Comparison of ENCODE assay signal across 16 cellular contexts in the genomic region with DNA sequence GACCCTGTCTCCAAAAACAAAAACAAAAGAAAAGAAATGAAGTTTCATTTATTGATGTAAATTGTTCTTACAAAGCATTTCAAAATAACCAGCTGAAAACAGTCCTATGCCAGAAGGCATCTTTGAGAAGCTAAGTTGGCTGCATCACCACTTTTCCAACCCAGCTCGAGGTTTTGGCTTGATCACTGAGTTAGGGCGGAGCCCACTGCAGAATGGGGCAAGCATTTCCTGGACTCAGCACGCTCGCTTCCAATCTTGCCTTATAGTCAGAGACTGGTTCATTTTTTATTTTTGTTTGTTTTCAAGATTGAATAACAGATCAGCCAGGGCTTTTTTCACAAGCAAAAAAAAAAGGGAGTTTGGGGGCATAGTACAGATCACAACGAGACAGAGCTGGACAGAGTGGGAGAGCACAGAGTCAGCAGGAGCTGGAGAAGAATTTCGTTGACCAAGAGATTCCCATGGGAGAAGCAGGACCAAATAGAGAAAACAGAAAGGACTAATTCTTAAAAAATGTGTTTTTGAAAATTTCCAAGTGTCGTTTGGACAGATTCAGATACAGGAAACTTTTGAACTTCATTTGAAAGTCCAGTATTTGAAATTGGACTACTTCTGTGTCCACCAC. TPM values are rescaled to one million over a fixed set of nuclear protein-coding genes. Genes with fewer than 3 reads are reported as not detected.
DNase-seq lines count a peak whose midpoint lies in the region; ATAC-seq and TF ChIP-seq lines count a peak whose summit lies in the region.
"Had no signal": no experiment of that assay in that cellular context is flagged by ENCODE, and none has a peak within 500 bp of the region (broad histone marks: within the 10 kb centered on the region; RNA-seq: fewer than 3 reads in every experiment).

No MANE protein-coding gene starts in this region.

- TF ChIP-seq POLR2A in esophagus muscularis mucosa (IDR thresholded peaks at IDR 0.05; ENCODE audit: low read depth) = no peak
- no peak for TF ChIP-seq POLR2A in lower leg skin (IDR thresholded peaks at IDR 0.05)

- no peak for TF ChIP-seq EP300 in esophagus muscularis mucosa (IDR thresholded peaks at IDR 0.05)

- 50% methylated on average over 7 of the region's 7 CpGs for WGBS in esophagus muscularis mucosa
- 8 to 10% methylated on average over 7 of the region's 7 CpGs for WGBS in lower leg skin, 2 donors

- H3K4me3 Mint-ChIP-seq in activated CD8-positive, alpha-beta memory T cell treated with anti-CD3 and anti-CD28 coated beads, Interleukin-2, amount 10 ng/mL, durations not matched to agents 7 days and 5 days = no peak overlapping the region
- H3K4me3 Mint-ChIP-seq: immature natural killer cell; naive thymus-derived CD4-positive, alpha-beta T cell had no signal

- no peaks in the 10 kb centered on the region for H3K27me3 ChIP-seq in esophagus muscularis mucosa
- H3K27me3 ChIP-seq in stomach smooth muscle (ENCODE audit: control insufficient read depth in 1 of 2, insufficient read depth in 2 of 2, low read length in 2 of 2) = no peaks in the 10 kb centered on the region
- H3K27me3 ChIP-seq: cardiac muscle cell had no signal

- H3K27ac Mint-ChIP-seq in activated CD8-positive, alpha-beta memory T cell treated with anti-CD3 and anti-CD28 coated beads, Interleukin-2, amount 10 ng/mL, durations not matched to agents 7 days and 5 days = no peak overlapping the region
- H3K27ac Mint-ChIP-seq: immature natural killer cell had no signal

- H3K27ac ChIP-seq in esophagus muscularis mucosa (replicated peaks in 1 of 4) = peak overlapping the region; percentile 50 to 64 (median 60)
- H3K27ac ChIP-seq in stomach smooth muscle (ENCODE audit: low read length) = peak overlapping the region; percentile 46
- H3K27ac ChIP-seq: C4-2B, cardiac muscle cell, epithelial cell of prostate had no signal

- ATAC-seq in activated CD8-positive, alpha-beta memory T cell treated with anti-CD3 and anti-CD28 coated beads, Interleukin-2, amount 10 ng/mL, durations not matched to agents 7 days and 5 days = no peak
- no peak for ATAC-seq in HG03342 (IDR thresholded peaks at IDR 0.05; ENCODE audit: unreplicated experiment)
- ATAC-seq: naive thymus-derived CD4-positive, alpha-beta T cell had no signal

- peaks cover 31% of the 10 kb centered on the region for H3K27me3 Mint-ChIP-seq in activated CD8-positive, alpha-beta memory T cell treated with anti-CD3 and anti-CD28 coated beads, Interleukin-2, amount 10 ng/mL, durations not matched to agents 7 days and 5 days

- CTCF ChIA-PET in activated CD8-positive, alpha-beta memory T cell treated with anti-CD3 and anti-CD28 coated beads, Interleukin-2, amount 10 ng/mL, durations not matched to agents 7 days and 5 days (lab: Charles Lee) = interaction anchor here (2.0 kb wide), 1 partner anchor 13 kb away, joined by 4 read pairs; no protein-coding TSS in a partner anchor

- H3K4me1 ChIP-seq in esophagus muscularis mucosa = peaks cover 7 to 49% (median 41%) of the 10 kb centered on the region in 4 donors
- H3K4me1 ChIP-seq in stomach smooth muscle (ENCODE audit: control insufficient read depth, insufficient read depth, low read length) = peaks cover 23% of the 10 kb centered on the region

- DNase-seq in EH (ENCODE audit: low read depth) = peak; percentile 68
- no peak for DNase-seq in esophagus muscularis mucosa (ENCODE audit: extremely low spot score)
- DNase-seq in lower leg skin (ENCODE audit: low spot score in 2 of 2) = peak; percentile 71 to 93
- DNase-seq in stimulated activated CD4-positive, alpha-beta T cell treated with anti-CD3 and anti-CD28 coated beads, Interleukin-2, amount 100 ng/mL, for 24 hours = no peak
- no peak for DNase-seq in superior temporal gyrus (ENCODE audit: extremely low spot score)
- DNase-seq in activated CD8-positive, alpha-beta memory T cell treated with anti-CD3 and anti-CD28 coated beads, Interleukin-2, amount 10 ng/mL, durations not matched to agents 7 days and 5 days = no peak
- DNase-seq: activated CD4-positive, alpha-beta T cell treated with anti-CD3 and anti-CD28 coated beads, Interleukin-2, amount 50 U/mL, for 1 hour; activated gamma-delta T cell; immature natural killer cell; naive thymus-derived CD4-positive, alpha-beta T cell; spleen had no signal

- H3K9ac ChIP-seq in stomach smooth muscle (ENCODE audit: low read length in 2 of 2) = no peak overlapping the region

- intact Hi-C loops in esophagus muscularis mucosa (cut with DNase I) (no loop called here), lower leg skin (cut with DNase I; ENCODE audit: low total_unique reads) (no loop called here)

- H3K9me3 Mint-ChIP-seq in activated CD8-positive, alpha-beta memory T cell treated with anti-CD3 and anti-CD28 coated beads, Interleukin-2, amount 10 ng/mL, durations not matched to agents 7 days and 5 days (ENCODE audit: low read depth) = peaks cover 6% of the 10 kb centered on the region

- no peaks in the 10 kb centered on the region for H3K36me3 ChIP-seq in esophagus muscularis mucosa
- no peaks in the 10 kb centered on the region for H3K36me3 ChIP-seq in stomach smooth muscle (ENCODE audit: control insufficient read depth in 2 of 2, insufficient read depth in 2 of 2, low read length in 2 of 2)
- H3K36me3 ChIP-seq: cardiac muscle cell, spleen had no signal

- no peaks in the 10 kb centered on the region for H3K4me1 Mint-ChIP-seq in activated CD8-positive, alpha-beta memory T cell treated with anti-CD3 and anti-CD28 coated beads, Interleukin-2, amount 10 ng/mL, durations not matched to agents 7 days and 5 days

- TF ChIP-seq CTCF in esophagus muscularis mucosa (IDR thresholded peaks at IDR 0.05) (no peak), lower leg skin (IDR thresholded peaks at IDR 0.05) (no peak)

- no peak overlapping the region for H3K4me3 ChIP-seq in esophagus muscularis mucosa
- H3K4me3 ChIP-seq in lower leg skin (ENCODE audit: low read depth, poor library complexity, severe bottlenecking) = no peak overlapping the region
- peak overlapping the region in 1 of 2 donors; percentile 3 for H3K4me3 ChIP-seq in stomach smooth muscle (ENCODE audit: low read length in 2 of 2)
- H3K4me3 ChIP-seq: cardiac muscle cell, spleen had no signal

- no peaks in the 10 kb centered on the region for H3K9me3 ChIP-seq in esophagus muscularis mucosa
- H3K9me3 ChIP-seq in stomach smooth muscle (ENCODE audit: control insufficient read depth in 2 of 2, low read length in 2 of 2) = no peaks in the 10 kb centered on the region

- peaks cover 3% of the 10 kb centered on the region for H3K36me3 Mint-ChIP-seq in activated CD8-positive, alpha-beta memory T cell treated with anti-CD3 and anti-CD28 coated beads, Interleukin-2, amount 10 ng/mL, durations not matched to agents 7 days and 5 days

RNA-seq across cellular contexts. Expression of a gene that starts 23.5 kb away (rescaled TPM):
- total RNA-seq in esophagus muscularis mucosa = 1,000 to 10,000 TPM in 2 of 4 donors, 100 to 1,000 TPM in 2; 646 to 1,432 (median 1,078) TPM
- total RNA-seq in lower leg skin = 100 to 1,000 TPM in 3 of 4 donors, 10 to 100 TPM in 1; 94.9 to 265 (median 133) TPM
- total RNA-seq in activated CD8-positive, alpha-beta memory T cell treated with anti-CD3 and anti-CD28 coated beads, Interleukin-2, amount 10 ng/mL, durations not matched to agents 7 days and 5 days = 1 to 10 TPM in 1 of 2 experiments, under 1 TPM in 1; 0.12 to 5.4 TPM

Comparison
In these comparisons a context has a peak if more than half of its experiments do, and no peak if none do; other contexts are left out.
1. DNase-seq: peak in EH (single experiment) and lower leg skin (2 of 2); none in esophagus muscularis mucosa (single experiment), stimulated activated CD4-positive, alpha-beta T cell treated with anti-CD3 and anti-CD28 coated beads, Interleukin-2, amount 100 ng/mL, for 24 hours (0 of 2), superior temporal gyrus (single experiment) and activated CD8-positive, alpha-beta memory T cell treated with anti-CD3 and anti-CD28 coated beads, Interleukin-2, amount 10 ng/mL, durations not matched to agents 7 days and 5 days (single experiment).
2. RNA of a gene that starts 23.5 kb away (total RNA-seq): 646 to 1,432 TPM in esophagus muscularis mucosa and 94.9 to 265 TPM in lower leg skin; 0.12 to 5.4 TPM in activated CD8-positive, alpha-beta memory T cell treated with anti-CD3 and anti-CD28 coated beads, Interleukin-2, amount 10 ng/mL, durations not matched to agents 7 days and 5 days; every median in the first group is over 10 times any median in the second.